In the genomic region with DNA sequence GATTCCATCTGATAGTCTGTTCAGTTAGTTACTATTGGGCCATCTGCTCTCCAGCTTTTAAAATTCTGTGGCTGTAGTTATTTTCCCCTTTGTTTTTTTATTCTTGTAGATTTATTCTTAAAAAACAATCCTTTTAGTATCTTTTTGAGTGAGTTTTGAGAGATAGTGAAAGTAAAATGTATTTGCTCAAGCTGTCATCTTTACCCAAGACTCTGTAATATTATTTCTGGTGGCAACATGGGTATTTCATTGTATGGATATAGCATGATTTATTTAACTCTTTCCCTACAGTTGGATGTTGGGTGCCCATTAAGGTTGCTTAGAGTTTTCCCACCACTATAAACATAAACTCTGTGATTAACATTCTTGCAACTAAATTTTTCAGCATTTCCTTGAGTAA, we compare ENCODE assay signal across 1 cellular context.
TF ChIP-seq lines count a peak whose summit lies in the region.

No MANE protein-coding gene starts in this region.

TF ChIP-seq in K562, 482 proteins besides CTCF, POLR2A, EP300 and RAD21 (continued from another document):
- no peak for TF ChIP-seq ZEB2 (IDR thresholded peaks at IDR 0.05)
- no peak for TF ChIP-seq ZBTB5 (IDR thresholded peaks at IDR 0.05)
- no peak for TF ChIP-seq MCM2 (IDR thresholded peaks at IDR 0.05; ENCODE audit: low read depth)
- TF ChIP-seq, protein P1, sequence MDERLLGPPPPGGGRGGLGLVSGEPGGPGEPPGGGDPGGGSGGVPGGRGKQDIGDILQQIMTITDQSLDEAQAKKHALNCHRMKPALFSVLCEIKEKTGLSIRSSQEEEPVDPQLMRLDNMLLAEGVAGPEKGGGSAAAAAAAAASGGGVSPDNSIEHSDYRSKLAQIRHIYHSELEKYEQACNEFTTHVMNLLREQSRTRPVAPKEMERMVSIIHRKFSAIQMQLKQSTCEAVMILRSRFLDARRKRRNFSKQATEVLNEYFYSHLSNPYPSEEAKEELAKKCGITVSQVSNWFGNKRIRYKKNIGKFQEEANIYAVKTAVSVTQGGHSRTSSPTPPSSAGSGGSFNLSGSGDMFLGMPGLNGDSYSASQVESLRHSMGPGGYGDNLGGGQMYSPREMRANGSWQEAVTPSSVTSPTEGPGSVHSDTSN (CRISPR knock-in tag; IDR thresholded peaks at IDR 0.05; ENCODE audit: low read depth) = no peak
- TF ChIP-seq, protein P1 (tag; conservative IDR thresholded peaks at IDR 0.05; ENCODE audit: low read depth) = no peak
- TF ChIP-seq ZNF277 (CRISPR knock-in tag; IDR thresholded peaks at IDR 0.05; ENCODE audit: borderline replicate concordance) = no peak
